In the genomic region with DNA sequence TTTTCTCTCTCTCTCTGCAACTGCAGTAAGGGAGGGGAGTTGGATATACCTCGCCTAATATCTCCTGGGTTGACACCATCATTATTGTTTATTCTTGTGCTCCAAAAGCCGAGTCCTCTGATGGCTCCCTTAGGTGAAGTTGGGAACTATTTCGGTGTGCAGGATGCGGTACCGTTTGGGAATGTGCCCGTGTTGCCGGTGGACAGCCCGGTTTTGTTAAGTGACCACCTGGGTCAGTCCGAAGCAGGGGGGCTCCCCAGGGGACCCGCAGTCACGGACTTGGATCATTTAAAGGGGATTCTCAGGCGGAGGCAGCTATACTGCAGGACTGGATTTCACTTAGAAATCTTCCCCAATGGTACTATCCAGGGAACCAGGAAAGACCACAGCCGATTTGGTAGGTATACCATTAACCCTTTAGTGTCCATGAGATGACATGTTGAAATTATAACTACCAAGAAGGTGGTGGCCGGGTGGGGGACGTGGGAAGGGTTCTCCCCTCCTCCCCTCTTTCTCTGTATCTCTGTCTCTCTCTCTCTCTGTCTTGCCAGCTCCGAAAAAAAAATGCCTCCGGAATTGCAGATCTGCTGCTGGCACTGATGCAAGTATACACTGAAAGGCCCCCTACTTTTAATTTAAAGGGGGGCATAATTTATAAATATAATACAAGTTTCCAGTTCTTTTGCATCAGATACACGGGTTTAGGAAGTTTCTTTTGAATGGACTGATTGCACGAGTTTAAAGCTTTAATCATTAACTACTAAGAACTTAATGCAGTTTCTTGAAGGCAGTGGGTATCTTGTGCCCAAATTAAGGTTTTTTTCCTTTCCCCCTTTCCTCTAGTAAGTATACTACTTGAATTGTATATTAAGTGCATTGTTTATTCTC, we compare ENCODE assay signal across 1 cellular context.
TF ChIP-seq lines count a peak whose summit lies in the region.

No MANE protein-coding gene starts in this region.

TF ChIP-seq in HEK293, 187 proteins besides CTCF, POLR2A, EP300 and RAD21 (continued from another document):
- TF ChIP-seq, protein P1, sequence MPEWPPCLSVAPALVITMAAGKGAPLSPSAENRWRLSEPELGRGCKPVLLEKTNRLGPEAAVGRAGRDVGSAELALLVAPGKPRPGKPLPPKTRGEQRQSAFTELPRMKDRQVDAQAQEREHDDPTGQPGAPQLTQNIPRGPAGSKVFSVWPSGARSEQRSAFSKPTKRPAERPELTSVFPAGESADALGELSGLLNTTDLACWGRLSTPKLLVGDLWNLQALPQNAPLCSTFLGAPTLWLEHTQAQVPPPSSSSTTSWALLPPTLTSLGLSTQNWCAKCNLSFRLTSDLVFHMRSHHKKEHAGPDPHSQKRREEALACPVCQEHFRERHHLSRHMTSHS (tag by site-specific recombination; IDR thresholded peaks at IDR 0.05), result no peak
- TF ChIP-seq, protein P2, sequence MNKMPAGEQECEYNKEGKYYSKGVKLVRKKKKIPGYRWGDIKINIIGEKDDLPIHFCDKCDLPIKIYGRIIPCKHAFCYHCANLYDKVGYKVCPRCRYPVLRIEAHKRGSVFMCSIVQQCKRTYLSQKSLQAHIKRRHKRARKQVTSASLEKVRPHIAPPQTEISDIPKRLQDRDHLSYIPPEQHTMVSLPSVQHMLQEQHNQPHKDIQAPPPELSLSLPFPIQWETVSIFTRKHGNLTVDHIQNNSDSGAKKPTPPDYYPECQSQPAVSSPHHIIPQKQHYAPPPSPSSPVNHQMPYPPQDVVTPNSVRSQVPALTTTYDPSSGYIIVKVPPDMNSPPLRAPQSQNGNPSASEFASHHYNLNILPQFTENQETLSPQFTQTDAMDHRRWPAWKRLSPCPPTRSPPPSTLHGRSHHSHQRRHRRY (tag by site-specific recombination; IDR thresholded peaks at IDR 0.05), result no peak
- TF ChIP-seq, protein P3, sequence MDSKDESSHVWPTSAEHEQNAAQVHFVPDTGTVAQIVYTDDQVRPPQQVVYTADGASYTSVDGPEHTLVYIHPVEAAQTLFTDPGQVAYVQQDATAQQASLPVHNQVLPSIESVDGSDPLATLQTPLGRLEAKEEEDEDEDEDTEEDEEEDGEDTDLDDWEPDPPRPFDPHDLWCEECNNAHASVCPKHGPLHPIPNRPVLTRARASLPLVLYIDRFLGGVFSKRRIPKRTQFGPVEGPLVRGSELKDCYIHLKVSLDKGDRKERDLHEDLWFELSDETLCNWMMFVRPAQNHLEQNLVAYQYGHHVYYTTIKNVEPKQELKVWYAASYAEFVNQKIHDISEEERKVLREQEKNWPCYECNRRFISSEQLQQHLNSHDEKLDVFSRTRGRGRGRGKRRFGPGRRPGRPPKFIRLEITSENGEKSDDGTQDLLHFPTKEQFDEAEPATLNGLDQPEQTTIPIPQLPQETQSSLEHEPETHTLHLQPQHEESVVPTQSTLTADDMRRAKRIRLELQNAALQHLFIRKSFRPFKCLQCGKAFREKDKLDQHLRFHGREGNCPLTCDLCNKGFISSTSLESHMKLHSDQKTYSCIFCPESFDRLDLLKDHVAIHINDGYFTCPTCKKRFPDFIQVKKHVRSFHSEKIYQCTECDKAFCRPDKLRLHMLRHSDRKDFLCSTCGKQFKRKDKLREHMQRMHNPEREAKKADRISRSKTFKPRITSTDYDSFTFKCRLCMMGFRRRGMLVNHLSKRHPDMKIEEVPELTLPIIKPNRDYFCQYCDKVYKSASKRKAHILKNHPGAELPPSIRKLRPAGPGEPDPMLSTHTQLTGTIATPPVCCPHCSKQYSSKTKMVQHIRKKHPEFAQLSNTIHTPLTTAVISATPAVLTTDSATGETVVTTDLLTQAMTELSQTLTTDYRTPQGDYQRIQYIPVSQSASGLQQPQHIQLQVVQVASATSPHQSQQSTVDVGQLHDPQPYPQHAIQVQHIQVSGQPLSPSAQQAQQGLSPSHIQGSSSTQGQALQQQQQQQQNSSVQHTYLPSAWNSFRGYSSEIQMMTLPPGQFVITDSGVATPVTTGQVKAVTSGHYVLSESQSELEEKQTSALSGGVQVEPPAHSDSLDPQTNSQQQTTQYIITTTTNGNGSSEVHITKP (tag by site-specific recombination; IDR thresholded peaks at IDR 0.05), result peak; percentile 96
- TF ChIP-seq ZNF175 (tag by site-specific recombination; IDR thresholded peaks at IDR 0.05) (no peak), ZIC2 (tag by site-specific recombination; IDR thresholded peaks at IDR 0.05) (peak; percentile 51), GLIS1 (tag by site-specific recombination; IDR thresholded peaks at IDR 0.05) (peak; percentile 78)
- TF ChIP-seq, protein P4, sequence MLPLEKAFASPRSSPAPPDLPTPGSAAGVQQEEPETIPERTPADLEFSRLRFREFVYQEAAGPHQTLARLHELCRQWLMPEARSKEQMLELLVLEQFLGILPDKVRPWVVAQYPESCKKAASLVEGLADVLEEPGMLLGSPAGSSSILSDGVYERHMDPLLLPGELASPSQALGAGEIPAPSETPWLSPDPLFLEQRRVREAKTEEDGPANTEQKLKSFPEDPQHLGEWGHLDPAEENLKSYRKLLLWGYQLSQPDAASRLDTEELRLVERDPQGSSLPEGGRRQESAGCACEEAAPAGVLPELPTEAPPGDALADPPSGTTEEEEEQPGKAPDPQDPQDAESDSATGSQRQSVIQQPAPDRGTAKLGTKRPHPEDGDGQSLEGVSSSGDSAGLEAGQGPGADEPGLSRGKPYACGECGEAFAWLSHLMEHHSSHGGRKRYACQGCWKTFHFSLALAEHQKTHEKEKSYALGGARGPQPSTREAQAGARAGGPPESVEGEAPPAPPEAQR (tag by site-specific recombination; IDR thresholded peaks at IDR 0.05), result no peak
TF ChIP-seq in HEK293: peak in this region for 7.
